13 cellular contexts compared by ENCODE assay signal in the genomic region with DNA sequence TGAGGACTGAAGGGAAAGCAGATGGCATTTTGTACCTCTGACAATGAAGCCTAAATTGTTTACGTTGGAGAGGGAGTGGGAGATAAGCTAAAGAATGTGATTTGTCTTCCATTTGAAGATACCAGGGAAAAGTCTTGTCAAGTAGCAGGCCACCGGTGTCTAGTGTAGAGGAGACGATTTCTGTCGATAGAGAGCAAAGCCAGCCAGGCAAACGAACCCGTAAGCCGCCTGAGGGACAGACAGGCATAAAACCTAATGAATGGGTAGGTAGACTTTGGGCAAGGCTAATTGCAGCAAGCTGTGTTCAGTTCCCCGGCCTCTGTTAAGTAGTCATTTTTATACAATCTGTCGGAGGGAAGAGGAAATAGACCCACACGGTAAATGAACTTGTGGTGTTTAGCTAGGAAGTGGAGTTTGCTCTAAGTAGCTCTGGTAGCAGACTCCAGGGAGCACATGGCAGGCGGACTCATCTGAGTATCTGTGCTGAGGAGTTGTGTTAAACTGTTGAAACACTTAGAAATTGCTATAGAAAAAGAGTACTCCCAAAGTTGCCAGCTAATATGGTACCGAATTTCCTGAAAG. TPM values are rescaled to one million over a fixed set of nuclear protein-coding genes. Genes with fewer than 3 reads are reported as not detected.
A peak's percentile ranks its signal among the peaks of the same experiment; 100 is the strongest.
DNase-seq lines count a peak whose midpoint lies in the region; ATAC-seq lines count a peak whose summit lies in the region.
"Had no signal": no experiment of that assay in that cellular context is flagged by ENCODE, and none has a peak within 500 bp of the region (broad histone marks: within the 10 kb centered on the region; RNA-seq: fewer than 3 reads in every experiment).

No MANE protein-coding gene starts in this region.

- H3K27me3 Mint-ChIP-seq in naive thymus-derived CD8-positive, alpha-beta T cell: no peaks in the 10 kb centered on the region
- no peaks in the 10 kb centered on the region for H3K27me3 Mint-ChIP-seq in activated CD8-positive, alpha-beta memory T cell treated with anti-CD3 and anti-CD28 coated beads, Interleukin-2, amount 10 ng/mL, durations not matched to agents 7 days and 5 days

- DNase-seq in MV-4-11 (lab: John Stamatoyannopoulos, UW) (peak; percentile 71), mucosa of gallbladder (ENCODE audit: low spot score) (no peak), Right ventricle myocardium superior (no peak), DMS79 treated with DMSO at 0.1 percent for 48 hours (lab: John Stamatoyannopoulos, UW) (no peak)
- peak in 2 of 10 donors; percentile 15 to 17 for DNase-seq in naive thymus-derived CD8-positive, alpha-beta T cell
- no peak for DNase-seq in activated CD8-positive, alpha-beta memory T cell treated with anti-CD3 and anti-CD28 coated beads, Interleukin-2, amount 10 ng/mL, durations not matched to agents 7 days and 5 days
- DNase-seq: brain microvascular endothelial cell, NCI-H2029, sigmoid colon had no signal

- CTCF ChIA-PET in activated CD8-positive, alpha-beta memory T cell treated with anti-CD3 and anti-CD28 coated beads, Interleukin-2, amount 10 ng/mL, durations not matched to agents 7 days and 5 days (lab: Charles Lee): interaction anchor here (1.2 kb wide), 1 partner anchor 27 kb away, joined by 3 read pairs; no protein-coding TSS in a partner anchor

- H3K4me1 Mint-ChIP-seq in naive thymus-derived CD8-positive, alpha-beta T cell: peaks cover 29 to 60% (median 51%) of the 10 kb centered on the region in 4 donors
- H3K4me1 Mint-ChIP-seq in activated CD8-positive, alpha-beta memory T cell treated with anti-CD3 and anti-CD28 coated beads, Interleukin-2, amount 10 ng/mL, durations not matched to agents 7 days and 5 days: peaks cover 19% of the 10 kb centered on the region

- POLR2A ChIA-PET in naive thymus-derived CD8-positive, alpha-beta T cell (lab: Charles Lee): interaction anchor here (1.0 to 1.7 kb wide), 3 partner anchors 9 to 29 kb away, joined by 3 to 7 read pairs (median 5); partner anchors contain the start of gene SMARCA2

- intact Hi-C loops in Right ventricle myocardium superior (cut with DNase I): no loop called here

- H3K4me3 Mint-ChIP-seq in naive thymus-derived CD8-positive, alpha-beta T cell: peak overlapping the region in 7 of 10 donors; percentile 8 to 63 (median 39)
- no peak overlapping the region for H3K4me3 Mint-ChIP-seq in activated CD8-positive, alpha-beta memory T cell treated with anti-CD3 and anti-CD28 coated beads, Interleukin-2, amount 10 ng/mL, durations not matched to agents 7 days and 5 days
- H3K4me3 Mint-ChIP-seq: T-helper 2 cell treated with Interferon-gamma antibody and Interleukin-4, amounts not matched to agents 5 μg/mL and 100 μg/mL, for 36 hours had no signal

- peak overlapping the region; percentile 38 to 92 (median 84) for H3K27ac Mint-ChIP-seq in naive thymus-derived CD8-positive, alpha-beta T cell
- no peak overlapping the region for H3K27ac Mint-ChIP-seq in activated CD8-positive, alpha-beta memory T cell treated with anti-CD3 and anti-CD28 coated beads, Interleukin-2, amount 10 ng/mL, durations not matched to agents 7 days and 5 days
- H3K27ac Mint-ChIP-seq: T-helper 2 cell treated with Interferon-gamma antibody and Interleukin-4, amounts not matched to agents 5 μg/mL and 100 μg/mL, for 36 hours had no signal

- ATAC-seq in GM18858 (IDR thresholded peaks at IDR 0.05; ENCODE audit: unreplicated experiment) (peak; percentile 60), GM21786 (IDR thresholded peaks at IDR 0.05; ENCODE audit: unreplicated experiment) (peak; percentile 52), Right ventricle myocardium superior (ENCODE audit: poor library complexity) (no peak)
- ATAC-seq in naive thymus-derived CD8-positive, alpha-beta T cell: peak; percentile 60 to 77
- no peak for ATAC-seq in activated CD8-positive, alpha-beta memory T cell treated with anti-CD3 and anti-CD28 coated beads, Interleukin-2, amount 10 ng/mL, durations not matched to agents 7 days and 5 days
- ATAC-seq: HCT116 had no signal

- H3K9me3 Mint-ChIP-seq in naive thymus-derived CD8-positive, alpha-beta T cell: no peaks in the 10 kb centered on the region
- H3K9me3 Mint-ChIP-seq in activated CD8-positive, alpha-beta memory T cell treated with anti-CD3 and anti-CD28 coated beads, Interleukin-2, amount 10 ng/mL, durations not matched to agents 7 days and 5 days (ENCODE audit: low read depth): no peaks in the 10 kb centered on the region
- H3K9me3 Mint-ChIP-seq: T-helper 2 cell treated with Interferon-gamma antibody and Interleukin-4, amounts not matched to agents 5 μg/mL and 100 μg/mL, for 36 hours had no signal

- H3K36me3 Mint-ChIP-seq in naive thymus-derived CD8-positive, alpha-beta T cell: peaks cover 10 to 88% (median 40%) of the 10 kb centered on the region in 3 donors
- H3K36me3 Mint-ChIP-seq in activated CD8-positive, alpha-beta memory T cell treated with anti-CD3 and anti-CD28 coated beads, Interleukin-2, amount 10 ng/mL, durations not matched to agents 7 days and 5 days: peaks cover 72% of the 10 kb centered on the region

RNA-seq across cellular contexts. Expression of gene SMARCA2, which starts 28.8 kb away (rescaled TPM):
- 100 to 1,000 TPM; 236 to 238 TPM for total RNA-seq in naive thymus-derived CD8-positive, alpha-beta T cell
- polyA plus RNA-seq in naive thymus-derived CD8-positive, alpha-beta T cell: 10 to 100 TPM; 36.1 to 78.7 (median 37.9) TPM
- total RNA-seq in mucosa of gallbladder (184 TPM), Right ventricle myocardium superior (101 TPM)
- total RNA-seq in activated CD8-positive, alpha-beta memory T cell treated with anti-CD3 and anti-CD28 coated beads, Interleukin-2, amount 10 ng/mL, durations not matched to agents 7 days and 5 days: 100 to 1,000 TPM; 168 to 188 TPM

Comparison
In these comparisons a context has a peak if more than half of its experiments do, and no peak if none do; other contexts are left out.
1. ATAC-seq: peak in GM18858 (single experiment), GM21786 (single experiment) and naive thymus-derived CD8-positive, alpha-beta T cell (2 of 2); none in activated CD8-positive, alpha-beta memory T cell treated with anti-CD3 and anti-CD28 coated beads, Interleukin-2, amount 10 ng/mL, durations not matched to agents 7 days and 5 days (single experiment) and Right ventricle myocardium superior (single experiment).